ENCODE assay signal across 8 cellular contexts in genomic region chrX:68504237-68504636, GRCh38. TPM values are rescaled to one million over a fixed set of nuclear protein-coding genes. Genes with fewer than 3 reads are reported as not detected.
DNase-seq lines count a peak whose midpoint lies in the region; ATAC-seq, FAIRE-seq and TF ChIP-seq lines count a peak whose summit lies in the region.

No MANE protein-coding gene starts in this region.

- DNase-seq in ACHN (peak; percentile 24), foreskin keratinocyte (peak in 1 of 2 donors; percentile 66), posterior vena cava (ENCODE audit: low spot score) (no peak), urothelium cell line (ENCODE audit: low spot score) (no peak), NCI-H345 treated with DMSO at 0.1 percent for 48 hours (lab: John Stamatoyannopoulos, UW; ENCODE audit: unreplicated experiment) (no peak), GF-D8 (lab: John Stamatoyannopoulos, UW) (no peak)
- peak; percentile 46 for DNase-seq in activated CD8-positive, alpha-beta T cell treated with anti-CD3 and anti-CD28 coated beads, Interleukin-2, amount 10 ng/mL, durations not matched to agents 7 days and 5 days

- FAIRE-seq in urothelium cell line (lab: Jason Lieb, UNC), result no peak

- no peaks in the 10 kb centered on the region for H3K27me3 Mint-ChIP-seq in activated CD8-positive, alpha-beta T cell treated with anti-CD3 and anti-CD28 coated beads, Interleukin-2, amount 10 ng/mL, durations not matched to agents 7 days and 5 days (ENCODE audit: low read depth)

- peaks cover 35% of the 10 kb centered on the region for H3K4me1 Mint-ChIP-seq in activated CD8-positive, alpha-beta T cell treated with anti-CD3 and anti-CD28 coated beads, Interleukin-2, amount 10 ng/mL, durations not matched to agents 7 days and 5 days (ENCODE audit: low read depth)

- CTCF ChIA-PET in activated CD8-positive, alpha-beta T cell treated with anti-CD3 and anti-CD28 coated beads, Interleukin-2, amount 10 ng/mL, durations not matched to agents 7 days and 5 days (lab: Charles Lee), result no interaction called here

- H3K9me3 Mint-ChIP-seq in activated CD8-positive, alpha-beta T cell treated with anti-CD3 and anti-CD28 coated beads, Interleukin-2, amount 10 ng/mL, durations not matched to agents 7 days and 5 days (ENCODE audit: insufficient read depth), result no peaks in the 10 kb centered on the region

- POLR2A ChIA-PET in activated CD8-positive, alpha-beta T cell treated with anti-CD3 and anti-CD28 coated beads, Interleukin-2, amount 10 ng/mL, durations not matched to agents 7 days and 5 days (lab: Charles Lee), result no interaction called here

- peaks cover 8% of the 10 kb centered on the region for H3K4me1 ChIP-seq in foreskin keratinocyte

- H3K36me3 Mint-ChIP-seq in activated CD8-positive, alpha-beta T cell treated with anti-CD3 and anti-CD28 coated beads, Interleukin-2, amount 10 ng/mL, durations not matched to agents 7 days and 5 days (ENCODE audit: low read depth), result peaks cover 19% of the 10 kb centered on the region

- H3K27ac Mint-ChIP-seq in activated CD8-positive, alpha-beta T cell treated with anti-CD3 and anti-CD28 coated beads, Interleukin-2, amount 10 ng/mL, durations not matched to agents 7 days and 5 days, result peak overlapping the region; percentile 46

- intact Hi-C loops in posterior vena cava (cut with DNase I), result loop anchor here in 1 of 2 donors (10.0 kb wide), 1 partner anchor 1781 kb away; the partner anchor contains the start of genes PDZD11 and RAB41

- in situ Hi-C loops in ACHN (cut with HindIII; ENCODE audit: low pct_ligation_motif_present, low pct_unique_long_range_greater_than_20kb, low sequenced_read_pairs), result no loop called here

- H3K27ac ChIP-seq in foreskin keratinocyte, result peak overlapping the region; percentile 94

- ATAC-seq in HG02884 (IDR thresholded peaks at IDR 0.05; ENCODE audit: unreplicated experiment), result peak; percentile 71
- peak; percentile 62 for ATAC-seq in activated CD8-positive, alpha-beta T cell treated with anti-CD3 and anti-CD28 coated beads, Interleukin-2, amount 10 ng/mL, durations not matched to agents 7 days and 5 days
- peak; percentile 96 for ATAC-seq in foreskin keratinocyte

- no peaks in the 10 kb centered on the region for H3K27me3 ChIP-seq in foreskin keratinocyte

- no peak overlapping the region for H3K4me3 Mint-ChIP-seq in activated CD8-positive, alpha-beta T cell treated with anti-CD3 and anti-CD28 coated beads, Interleukin-2, amount 10 ng/mL, durations not matched to agents 7 days and 5 days

- no peak for TF ChIP-seq CTCF in foreskin keratinocyte (conservative IDR thresholded peaks at IDR 0.05)

RNA-seq across cellular contexts. Expression of gene YIPF6, which starts 5.4 kb away (rescaled TPM):
- 10 to 100 TPM; 14.3 to 15.0 TPM for total RNA-seq in activated CD8-positive, alpha-beta T cell treated with anti-CD3 and anti-CD28 coated beads, Interleukin-2, amount 10 ng/mL, durations not matched to agents 7 days and 5 days
- 16.9 and 18.1 TPM in 2 replicates for total RNA-seq in foreskin keratinocyte
- 6.6 and 7.4 TPM in 2 replicates for polyA plus RNA-seq in foreskin keratinocyte
- total RNA-seq in posterior vena cava, result 10 to 100 TPM; 35.2 to 41.2 TPM

Comparison
In these comparisons a context has a peak if more than half of its experiments do, and no peak if none do; other contexts are left out.
1. DNase-seq: peak in ACHN (single experiment) and activated CD8-positive, alpha-beta T cell treated with anti-CD3 and anti-CD28 coated beads, Interleukin-2, amount 10 ng/mL, durations not matched to agents 7 days and 5 days (single experiment); none in posterior vena cava (single experiment), urothelium cell line (single experiment), NCI-H345 treated with DMSO at 0.1 percent for 48 hours (single experiment) and GF-D8 (single experiment).
2. Peak in every context shown above with its lines, with median percentiles within 50 percentile points of each other: ATAC-seq.